8 cellular contexts compared by ENCODE assay signal in the genomic region with DNA sequence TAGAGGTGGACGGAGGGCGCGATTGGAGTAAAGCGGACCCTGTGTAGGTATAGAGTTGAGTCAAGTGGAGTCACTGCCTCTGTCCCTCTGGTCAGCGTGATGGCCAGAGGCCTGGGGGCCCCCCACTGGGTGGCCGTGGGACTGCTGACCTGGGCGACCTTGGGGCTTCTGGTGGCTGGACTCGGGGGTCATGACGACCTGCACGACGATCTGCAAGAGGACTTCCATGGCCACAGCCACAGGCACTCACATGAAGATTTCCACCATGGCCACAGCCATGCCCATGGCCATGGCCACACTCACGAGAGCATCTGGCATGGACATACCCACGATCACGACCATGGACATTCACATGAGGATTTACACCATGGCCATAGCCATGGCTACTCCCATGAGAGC. TPM values are rescaled to one million over a fixed set of nuclear protein-coding genes. Genes with fewer than 3 reads are reported as not detected.
DNase-seq lines count a peak whose midpoint lies in the region; ATAC-seq and TF ChIP-seq lines count a peak whose summit lies in the region.

No MANE protein-coding gene starts in this region.

- no peak for ATAC-seq in HG03460 (IDR thresholded peaks at IDR 0.05; ENCODE audit: unreplicated experiment)

- H3K27ac Mint-ChIP-seq in progenitor cell of endocrine pancreas, result peak overlapping the region; percentile 99

- peaks cover 54% of the 10 kb centered on the region for H3K4me1 Mint-ChIP-seq in progenitor cell of endocrine pancreas (ENCODE audit: low read depth)

- no peaks in the 10 kb centered on the region for H3K9me3 ChIP-seq in SJCRH30 (replicated peaks)

- peak overlapping the region; percentile 100 for H3K4me3 Mint-ChIP-seq in progenitor cell of endocrine pancreas (ENCODE audit: low read depth)

- H3K27me3 Mint-ChIP-seq in progenitor cell of endocrine pancreas, result peaks cover 1% of the 10 kb centered on the region

- peaks cover 9% of the 10 kb centered on the region for H3K4me1 ChIP-seq in SJCRH30

- peaks cover 18% of the 10 kb centered on the region for H3K36me3 Mint-ChIP-seq in progenitor cell of endocrine pancreas (ENCODE audit: insufficient read depth)

- H3K27me3 ChIP-seq in SJCRH30, result no peaks in the 10 kb centered on the region

- H3K9me3 Mint-ChIP-seq in progenitor cell of endocrine pancreas (ENCODE audit: low read depth), result no peaks in the 10 kb centered on the region

- H3K27ac ChIP-seq in SJCRH30, result peak overlapping the region; percentile 87

- peak overlapping the region; percentile 81 for H3K4me3 ChIP-seq in SJCRH30
- peak overlapping the region; percentile 99 for H3K4me3 ChIP-seq in fibroblast of mammary gland (ENCODE audit: control insufficient read depth, low read depth, low read length)

- peaks cover 31% of the 10 kb centered on the region for H3K36me3 ChIP-seq in SJCRH30

- peak; percentile 23 for TF ChIP-seq CTCF in GM10266 (IDR thresholded peaks at IDR 0.05; ENCODE audit: control insufficient read depth, insufficient read depth, low read depth, missing control alignments)
- TF ChIP-seq CTCF in fibroblast of mammary gland (conservative IDR thresholded peaks at IDR 0.05; ENCODE audit: control insufficient read depth, insufficient read depth, low read depth, low read length), result no peak
- TF ChIP-seq CTCF in progenitor cell of endocrine pancreas (IDR thresholded peaks at IDR 0.05; ENCODE audit: unreplicated experiment), result peak; percentile 34

- DNase-seq in GM10266 (ENCODE audit: extremely low spot score) (no peak), SJCRH30 (no peak), fibroblast of mammary gland (ENCODE audit: low read depth) (no peak), progenitor cell of endocrine pancreas (ENCODE audit: low spot score, unreplicated experiment) (no peak), HPDE6-E6E7 (ENCODE audit: extremely low spot score) (no peak), NCI-H187 (lab: John Stamatoyannopoulos, UW) (no peak), NCI-H1694 treated with DMSO at 0.1 percent for 48 hours (lab: John Stamatoyannopoulos, UW) (no peak)

RNA-seq across cellular contexts. Expression of a gene that starts 0.5 kb away (rescaled TPM):
- total RNA-seq in SJCRH30 (2014; rRNA removed; shearing (Covaris generic)), result 71.8 and 75.1 TPM in 2 replicates
- 108 and 109 TPM in 2 replicates for total RNA-seq in progenitor cell of endocrine pancreas

RNA-seq across cellular contexts. Expression of a gene that starts 0.7 kb away (rescaled TPM):
- total RNA-seq in SJCRH30 (2014; rRNA removed; shearing (Covaris generic)), result 24.4 and 25.9 TPM in 2 replicates
- 44.3 and 47.1 TPM in 2 replicates for total RNA-seq in progenitor cell of endocrine pancreas

RNA-seq across cellular contexts. Expression of a gene that starts 3.3 kb away (rescaled TPM):
- total RNA-seq in SJCRH30 (2014; rRNA removed; shearing (Covaris generic)), result 1.0 and 1.5 TPM in 2 replicates
- 7.0 and 9.2 TPM in 2 replicates for total RNA-seq in progenitor cell of endocrine pancreas

RNA-seq across cellular contexts. Expression of a gene that starts 7.2 kb away (rescaled TPM):
- total RNA-seq in SJCRH30 (2014; rRNA removed; shearing (Covaris generic)), result 14.9 and 16.4 TPM in 2 replicates
- total RNA-seq in progenitor cell of endocrine pancreas, result 56.2 and 62.4 TPM in 2 replicates

RNA-seq across cellular contexts. Expression of a gene that starts 8.9 kb away (rescaled TPM):
- total RNA-seq in SJCRH30 (2014; rRNA removed; shearing (Covaris generic)), result 3.8 and 4.0 TPM in 2 replicates
- 4.3 and 5.3 TPM in 2 replicates for total RNA-seq in progenitor cell of endocrine pancreas
